ENCODE assay signal across 8 cellular contexts in genomic region chr5:35229076-35230042, GRCh38. TPM values are rescaled to one million over a fixed set of nuclear protein-coding genes. Genes with fewer than 3 reads are reported as not detected.
DNase-seq lines count a peak whose midpoint lies in the region; ATAC-seq and TF ChIP-seq lines count a peak whose summit lies in the region.

No MANE protein-coding gene starts in this region.

- CTCF ChIA-PET in activated naive CD4-positive, alpha-beta T cell treated with anti-CD3 and anti-CD28 coated beads for 36 hours (lab: Charles Lee) = interaction anchor here (0.7 to 1.3 kb wide), 3 partner anchors 16 to 697 kb away, joined by 3 to 4 read pairs (median 3); no protein-coding TSS in a partner anchor

- H3K4me3 ChIP-seq in epithelial cell of proximal tubule (ENCODE audit: low read depth, low read length) = peak overlapping the region; percentile 64
- H3K4me3 ChIP-seq in neuron (ENCODE audit: low read length) = peak overlapping the region; percentile 8

- H3K36me3 ChIP-seq in neuron (ENCODE audit: insufficient read depth, low read length) = no peaks in the 10 kb centered on the region

- peak overlapping the region; percentile 13 for H2AFZ ChIP-seq in neuron (ENCODE audit: low read depth, low read length)

- peaks cover 6% of the 10 kb centered on the region for H3K4me1 Mint-ChIP-seq in activated naive CD4-positive, alpha-beta T cell treated with anti-CD3 and anti-CD28 coated beads for 36 hours (ENCODE audit: low read depth)

- peaks cover 16% of the 10 kb centered on the region for H3K4me1 ChIP-seq in neuron (ENCODE audit: insufficient read depth, low read length)

- peak; percentile 14 for DNase-seq in activated naive CD4-positive, alpha-beta T cell treated with anti-CD3 and anti-CD28 coated beads for 36 hours
- no peak for DNase-seq in activated naive CD4-positive, alpha-beta T cell (lab: John Stamatoyannopoulos, UW)
- DNase-seq in OCI-M1 (lab: John Stamatoyannopoulos, UW) (peak; percentile 6), epithelial cell of proximal tubule (ENCODE audit: low read depth) (no peak), NCI-H82 (lab: John Stamatoyannopoulos, UW) (no peak), NCI-H128 (lab: John Stamatoyannopoulos, UW; ENCODE audit: unreplicated experiment) (no peak)

- H3K27ac Mint-ChIP-seq in activated naive CD4-positive, alpha-beta T cell treated with anti-CD3 and anti-CD28 coated beads for 36 hours = no peak overlapping the region

- H3K9me3 Mint-ChIP-seq in activated naive CD4-positive, alpha-beta T cell treated with anti-CD3 and anti-CD28 coated beads for 36 hours = no peaks in the 10 kb centered on the region

- intact Hi-C loops in activated naive CD4-positive, alpha-beta T cell treated with anti-CD3 and anti-CD28 coated beads for 36 hours (cut with micrococcal nuclease) = loop anchor here (2.0 to 10.0 kb wide), 3 partner anchors 88 to 695 kb away; no protein-coding TSS in a partner anchor

- peaks cover 61% of the 10 kb centered on the region for H3K27me3 Mint-ChIP-seq in activated naive CD4-positive, alpha-beta T cell treated with anti-CD3 and anti-CD28 coated beads for 36 hours (ENCODE audit: low read depth)

- TF ChIP-seq CTCF in epithelial cell of proximal tubule (conservative IDR thresholded peaks at IDR 0.05; ENCODE audit: low read depth, low read length) = peak; percentile 59

- no peaks in the 10 kb centered on the region for H3K9me3 ChIP-seq in neuron (ENCODE audit: low read length)

- H3K36me3 Mint-ChIP-seq in activated naive CD4-positive, alpha-beta T cell treated with anti-CD3 and anti-CD28 coated beads for 36 hours (ENCODE audit: low read depth) = no peaks in the 10 kb centered on the region

- H3K4me3 Mint-ChIP-seq in activated naive CD4-positive, alpha-beta T cell treated with anti-CD3 and anti-CD28 coated beads for 36 hours = peak overlapping the region; percentile 58

- H3K27me3 ChIP-seq in neuron (ENCODE audit: insufficient read depth, low read length) = peaks cover 46% of the 10 kb centered on the region

- peak; percentile 56 for ATAC-seq in HG02763 (IDR thresholded peaks at IDR 0.05; ENCODE audit: unreplicated experiment)

RNA-seq across cellular contexts. Expression of gene PRLR, which starts 0.9 kb away (rescaled TPM):
- total RNA-seq in activated naive CD4-positive, alpha-beta T cell treated with anti-CD3 and anti-CD28 coated beads for 36 hours = not detected
- 0.22 and 0.35 TPM in 2 replicates for total RNA-seq in epithelial cell of proximal tubule

Comparison
In these comparisons a context has a peak if more than half of its experiments do, and no peak if none do; other contexts are left out.
1. DNase-seq: peak in activated naive CD4-positive, alpha-beta T cell treated with anti-CD3 and anti-CD28 coated beads for 36 hours (single experiment) and OCI-M1 (single experiment); none in activated naive CD4-positive, alpha-beta T cell (0 of 4), epithelial cell of proximal tubule (single experiment), NCI-H82 (single experiment) and NCI-H128 (single experiment).